Comparison of ENCODE assay signal across 17 cellular contexts in genomic region chr3:101223016-101223415, GRCh38.
DNase-seq lines count a peak whose midpoint lies in the region; ATAC-seq and TF ChIP-seq lines count a peak whose summit lies in the region.
"Had no signal": no experiment of that assay in that cellular context is flagged by ENCODE, and none has a peak within 500 bp of the region (broad histone marks: within the 10 kb centered on the region; RNA-seq: fewer than 3 reads in every experiment).

No MANE protein-coding gene starts in this region.

- in situ Hi-C loops in GM23248 (cut with MboI): no loop called here

- H4K91ac ChIP-seq in mesenchymal stem cell (ENCODE audit: low read length): no peak overlapping the region

- H3K27me3 ChIP-seq in GM23248 (replicated peaks; ENCODE audit: insufficient read depth) (no peaks in the 10 kb centered on the region), mesenchymal stem cell (ENCODE audit: control insufficient read depth in 1 of 2, insufficient read depth in 1 of 2, low read length in 2 of 2) (no peaks in the 10 kb centered on the region), SK-N-SH (ENCODE audit: insufficient read depth) (no peaks in the 10 kb centered on the region)
- H3K27me3 ChIP-seq: BE2C had no signal

- no peak for TF ChIP-seq RAD21 in SK-N-SH (IDR thresholded peaks at IDR 0.05; ENCODE audit: low read length)

- H3K23ac ChIP-seq in mesenchymal stem cell (ENCODE audit: low read length in 2 of 2): no peak overlapping the region

- H3K4ac ChIP-seq in mesenchymal stem cell (ENCODE audit: low read depth in 1 of 2, low read length in 2 of 2): no peak overlapping the region

- H3K79me2 ChIP-seq in GM23248 (ENCODE audit: insufficient read depth): no peaks in the 10 kb centered on the region
- no peaks in the 10 kb centered on the region for H3K79me2 ChIP-seq in SK-N-SH (ENCODE audit: insufficient read depth)

- no peaks in the 10 kb centered on the region for H3K9me3 ChIP-seq in GM23248 (ENCODE audit: low read depth)
- peaks cover 7% of the 10 kb centered on the region for H3K9me3 ChIP-seq in mesenchymal stem cell (ENCODE audit: control insufficient read depth, low read length)
- H3K9me3 ChIP-seq in SK-N-SH: no peaks in the 10 kb centered on the region
- H3K9me3 ChIP-seq: BE2C had no signal

- POLR2A ChIA-PET in SK-N-SH (lab: Yijun Ruan, JAX): interaction anchor here (0.7 kb wide), 1 partner anchor 368 kb away, joined by 3 read pairs; no protein-coding TSS in a partner anchor

- TF ChIP-seq CTCF in SK-N-SH (IDR thresholded peaks at IDR 0.05): no peak

- no peak overlapping the region for H3K14ac ChIP-seq in mesenchymal stem cell (ENCODE audit: low read length in 2 of 2)

- H2AFZ ChIP-seq in GM23248 (no peak overlapping the region), mesenchymal stem cell (ENCODE audit: low read depth, low read length) (no peak overlapping the region), SK-N-SH (ENCODE audit: low read depth) (no peak overlapping the region)

- no peak overlapping the region for H3K18ac ChIP-seq in mesenchymal stem cell (ENCODE audit: low read depth in 1 of 2, low read length in 2 of 2)

- H3K9me2 ChIP-seq in GM23248 (ENCODE audit: insufficient read depth) (no peaks in the 10 kb centered on the region), SK-N-SH (no peaks in the 10 kb centered on the region)

- H3K36me3 ChIP-seq in GM23248 (ENCODE audit: low read depth) (no peaks in the 10 kb centered on the region), mesenchymal stem cell (ENCODE audit: control insufficient read depth in 1 of 2, insufficient read depth in 2 of 2, low read depth in 1 of 2, low read length in 2 of 2) (no peaks in the 10 kb centered on the region), SK-N-SH (replicated peaks in 1 of 2; ENCODE audit: control insufficient read depth in 1 of 2, insufficient read depth in 2 of 2, low read length in 1 of 2) (no peaks in the 10 kb centered on the region)
- H3K36me3 ChIP-seq: BE2C had no signal

- no peak overlapping the region for H2BK15ac ChIP-seq in mesenchymal stem cell (ENCODE audit: low read depth, poor library complexity, severe bottlenecking)

- H2BK5ac ChIP-seq in mesenchymal stem cell (ENCODE audit: low read depth, low read length, poor library complexity, severe bottlenecking): no peak overlapping the region

- peak; percentile 42 for DNase-seq in AG20443 (ENCODE audit: low spot score)
- DNase-seq in GM23248: peak; percentile 42
- DNase-seq in mesenchymal stem cell: no peak
- DNase-seq in ecto neural progenitor cell (ENCODE audit: low spot score): no peak
- DNase-seq in T-helper 1 cell: no peak
- DNase-seq in SK-N-SH: no peak
- DNase-seq: BE2C; CD8-positive, alpha-beta T cell; COR-L47; DMS153; DMS79 treated with DMSO at 0.1 percent for 48 hours; EL; HCEC 1CT; HFFc6 had no signal

- H2BK120ac ChIP-seq in mesenchymal stem cell (ENCODE audit: low read depth, low read length): no peak overlapping the region

- no peaks in the 10 kb centered on the region for H3K79me1 ChIP-seq in mesenchymal stem cell (replicated peaks; ENCODE audit: low read length, poor library complexity, severe bottlenecking)

- no peaks in the 10 kb centered on the region for H4K20me1 ChIP-seq in GM23248 (ENCODE audit: insufficient read depth)
- H4K20me1 ChIP-seq in SK-N-SH (ENCODE audit: insufficient read depth): no peaks in the 10 kb centered on the region

- TF ChIP-seq EP300 in SK-N-SH (IDR thresholded peaks at IDR 0.05; ENCODE audit: borderline replicate concordance in 1 of 2, low read depth in 1 of 2, low read length in 1 of 2): no peak

- no peak overlapping the region for H2BK12ac ChIP-seq in mesenchymal stem cell (ENCODE audit: low read length in 2 of 2)

- H2AK5ac ChIP-seq in mesenchymal stem cell (ENCODE audit: low read length, severe bottlenecking): no peak overlapping the region

- 36 to 42% methylated on average over 3 of the region's 3 CpGs for WGBS in GM23248 (ENCODE audit: low coverage in 1 of 2, low lambda C conversion rate in 2 of 2, missing lambda C conversion rate in 2 of 2), 2 experiments
- 100% methylated on average over 2 of the region's 3 CpGs for WGBS in mesenchymal stem cell
- WGBS in SK-N-SH (ENCODE audit: low lambda C conversion rate): 81% methylated on average over 3 of the region's 3 CpGs

- H3K4me1 ChIP-seq in GM23248 (ENCODE audit: insufficient read depth) (no peaks in the 10 kb centered on the region), mesenchymal stem cell (ENCODE audit: control insufficient read depth, insufficient read depth, low read depth, low read length) (no peaks in the 10 kb centered on the region), SK-N-SH (ENCODE audit: control insufficient read depth in 1 of 2, insufficient read depth in 2 of 2, low read depth in 1 of 2, low read length in 1 of 2) (no peaks in the 10 kb centered on the region)
- H3K4me1 ChIP-seq: BE2C had no signal

- CTCF ChIA-PET in SK-N-SH (lab: Yijun Ruan, JAX): no interaction called here

- H3F3A ChIP-seq in GM23248 (ENCODE audit: insufficient read depth): no peaks in the 10 kb centered on the region
- no peaks in the 10 kb centered on the region for H3F3A ChIP-seq in SK-N-SH (replicated peaks; ENCODE audit: insufficient read depth)

- H3K27ac ChIP-seq in GM23248 (no peak overlapping the region), mesenchymal stem cell (ENCODE audit: low read length, poor library complexity, severe bottlenecking) (no peak overlapping the region), SK-N-SH (ENCODE audit: low read depth in 2 of 2, low read length in 1 of 2) (no peak overlapping the region)
- H3K27ac ChIP-seq: C4-2B had no signal

- ATAC-seq in esophagus mucosa: peak; percentile 29
- ATAC-seq: CD8-positive, alpha-beta T cell; HepG2 had no signal

- H3K9ac ChIP-seq in GM23248 (no peak overlapping the region), mesenchymal stem cell (ENCODE audit: low read length) (peak overlapping the region; percentile 48), SK-N-SH (no peak overlapping the region)

- H3K4me3 ChIP-seq in GM23248: no peak overlapping the region
- H3K4me3 ChIP-seq in mesenchymal stem cell (ENCODE audit: insufficient read depth in 1 of 2, low read depth in 1 of 2, low read length in 2 of 2): peak overlapping the region in 1 of 2 experiments; percentile 27
- no peak overlapping the region for H3K4me3 ChIP-seq in SK-N-SH (ENCODE audit: low read depth in 2 of 2, low read length in 1 of 2)

- no peak overlapping the region for H4K8ac ChIP-seq in mesenchymal stem cell (ENCODE audit: low read length)

- H3K4me2 ChIP-seq in GM23248 (ENCODE audit: unreplicated experiment) (no peak overlapping the region), mesenchymal stem cell (ENCODE audit: low read length, poor library complexity, severe bottlenecking) (no peak overlapping the region), SK-N-SH (no peak overlapping the region)

TF ChIP-seq in SK-N-SH, 30 proteins besides CTCF, POLR2A, EP300 and RAD21 (continues in another document):
- no peak for TF ChIP-seq MAX (IDR thresholded peaks at IDR 0.05; ENCODE audit: low read depth)
- no peak for TF ChIP-seq TEAD4 (IDR thresholded peaks at IDR 0.05; ENCODE audit: borderline replicate concordance, insufficient read depth)
- TF ChIP-seq SIN3A (IDR thresholded peaks at IDR 0.05; ENCODE audit: borderline replicate concordance, low read depth, low read length): no peak
- TF ChIP-seq REST (IDR thresholded peaks at IDR 0.05; ENCODE audit: low read depth, low read length): no peak
- TF ChIP-seq ELF1 (IDR thresholded peaks at IDR 0.05): no peak
- no peak for TF ChIP-seq TAF1 (IDR thresholded peaks at IDR 0.05; ENCODE audit: borderline replicate concordance, low read depth, low read length)
- TF ChIP-seq, protein P1, sequence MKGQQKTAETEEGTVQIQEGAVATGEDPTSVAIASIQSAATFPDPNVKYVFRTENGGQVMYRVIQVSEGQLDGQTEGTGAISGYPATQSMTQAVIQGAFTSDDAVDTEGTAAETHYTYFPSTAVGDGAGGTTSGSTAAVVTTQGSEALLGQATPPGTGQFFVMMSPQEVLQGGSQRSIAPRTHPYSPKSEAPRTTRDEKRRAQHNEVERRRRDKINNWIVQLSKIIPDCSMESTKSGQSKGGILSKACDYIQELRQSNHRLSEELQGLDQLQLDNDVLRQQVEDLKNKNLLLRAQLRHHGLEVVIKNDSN (IDR thresholded peaks at IDR 0.05; ENCODE audit: borderline replicate concordance, low read depth): no peak
- TF ChIP-seq NRF1 (IDR thresholded peaks at IDR 0.05; ENCODE audit: low read depth, low read length): no peak
- no peak for TF ChIP-seq EZH2phosphoT487 (IDR thresholded peaks at IDR 0.05; ENCODE audit: borderline replicate concordance, low read depth)
- no peak for TF ChIP-seq JUND (IDR thresholded peaks at IDR 0.05)

Comparison
In these comparisons a context has a peak if more than half of its experiments do, and no peak if none do; other contexts are left out.
1. DNase-seq: peak in AG20443 (single experiment) and GM23248 (single experiment); none in mesenchymal stem cell (single experiment), ecto neural progenitor cell (single experiment), T-helper 1 cell (0 of 5) and SK-N-SH (single experiment).